In genomic region chr17:15260376-15261062, GRCh38 we compare ENCODE assay signal across 8 cellular contexts. TPM values are rescaled to one million over a fixed set of nuclear protein-coding genes. Genes with fewer than 3 reads are reported as not detected.
DNase-seq lines count a peak whose midpoint lies in the region; ATAC-seq lines count a peak whose summit lies in the region.

No MANE protein-coding gene starts in this region.

- H3K27me3 Mint-ChIP-seq in dendritic cell treated with granulocyte-macrophage colony-stimulating factor and Interleukin-4, amounts not matched to agents 40 ng/mL and 50 ng/mL, for 4 days: peaks cover 64% of the 10 kb centered on the region

- intact Hi-C loops in dendritic cell treated with granulocyte-macrophage colony-stimulating factor and Interleukin-4, amounts not matched to agents 40 ng/mL and 50 ng/mL, for 4 days (cut with micrococcal nuclease): loop anchor here (2.0 to 5.0 kb wide), 4 partner anchors 242 to 737 kb away; partner anchors contain the start of genes TTC19 and ZSWIM7

- H3K27ac Mint-ChIP-seq in dendritic cell treated with granulocyte-macrophage colony-stimulating factor and Interleukin-4, amounts not matched to agents 40 ng/mL and 50 ng/mL, for 4 days: peak overlapping the region; percentile 65

- ATAC-seq in GM19023 (IDR thresholded peaks at IDR 0.05; ENCODE audit: unreplicated experiment) (peak; percentile 46), left lobe of liver (peak; percentile 86)

- peaks cover 63% of the 10 kb centered on the region for H3K4me1 Mint-ChIP-seq in dendritic cell treated with granulocyte-macrophage colony-stimulating factor and Interleukin-4, amounts not matched to agents 40 ng/mL and 50 ng/mL, for 4 days (ENCODE audit: low read depth)

- DNase-seq in AG08396 (ENCODE audit: low spot score): peak; percentile 92
- DNase-seq in NCI-H1092 (lab: John Stamatoyannopoulos, UW): peak; percentile 24
- DNase-seq in activated CD4-positive, CD25-positive, alpha-beta regulatory T cell treated with anti-CD3 and anti-CD28 coated beads, Interleukin-2, amount 50 U/mL, for 72 hours: peak; percentile 72
- DNase-seq in left lobe of liver (ENCODE audit: low spot score): peak; percentile 84
- DNase-seq in stimulated activated CD4-positive, alpha-beta T cell treated with anti-CD3 and anti-CD28 coated beads, Interleukin-15, amount 100 ng/mL, for 48 hours (ENCODE audit: low read depth in 2 of 2): peak; percentile 37 to 51
- DNase-seq in GF-D8 (lab: John Stamatoyannopoulos, UW): no peak

- peak overlapping the region; percentile 83 for H3K4me3 Mint-ChIP-seq in dendritic cell treated with granulocyte-macrophage colony-stimulating factor and Interleukin-4, amounts not matched to agents 40 ng/mL and 50 ng/mL, for 4 days

- H3K9me3 Mint-ChIP-seq in dendritic cell treated with granulocyte-macrophage colony-stimulating factor and Interleukin-4, amounts not matched to agents 40 ng/mL and 50 ng/mL, for 4 days: no peaks in the 10 kb centered on the region

- H3K36me3 Mint-ChIP-seq in dendritic cell treated with granulocyte-macrophage colony-stimulating factor and Interleukin-4, amounts not matched to agents 40 ng/mL and 50 ng/mL, for 4 days (ENCODE audit: low read depth): peaks cover 25% of the 10 kb centered on the region

RNA-seq across cellular contexts. Expression of gene PMP22, which starts 4.6 kb away (rescaled TPM):
- total RNA-seq in left lobe of liver: 3.6 TPM
